Comparison of ENCODE assay signal across 9 cellular contexts in genomic region chr2:169693344-169693743, GRCh38. TPM values are rescaled to one million over a fixed set of nuclear protein-coding genes. Genes with fewer than 3 reads are reported as not detected.
DNase-seq lines count a peak whose midpoint lies in the region; ATAC-seq and TF ChIP-seq lines count a peak whose summit lies in the region.
"Had no signal": no experiment of that assay in that cellular context is flagged by ENCODE, and none has a peak within 500 bp of the region (broad histone marks: within the 10 kb centered on the region; RNA-seq: fewer than 3 reads in every experiment).

No MANE protein-coding gene starts in this region.

- H3K27me3 ChIP-seq in HUES64 (ENCODE audit: insufficient read depth, low read length) (no peaks in the 10 kb centered on the region), right lobe of liver (no peaks in the 10 kb centered on the region)

- H3K36me3 Mint-ChIP-seq in CD14-positive monocyte, result no peaks in the 10 kb centered on the region
- peaks cover 21% of the 10 kb centered on the region for H3K36me3 Mint-ChIP-seq in activated CD4-positive, alpha-beta memory T cell treated with anti-CD3 and anti-CD28 coated beads for 36 hours

- POLR2A ChIA-PET in activated CD4-positive, alpha-beta memory T cell treated with anti-CD3 and anti-CD28 coated beads for 36 hours (lab: Charles Lee), result interaction anchor here (0.7 to 2.3 kb wide), 3 partner anchors 10 to 108 kb away, joined by 3 to 7 read pairs (median 4); partner anchors contain the start of gene SSB

- no peak overlapping the region for H3K27ac ChIP-seq in HUES64 (ENCODE audit: low read depth, low read length)
- H3K27ac ChIP-seq in right lobe of liver, result peak overlapping the region in 1 of 3 donors; percentile 7
- H3K27ac ChIP-seq: epithelial cell of prostate had no signal

- no peaks in the 10 kb centered on the region for H3K4me1 ChIP-seq in HUES64 (ENCODE audit: insufficient read depth, low read length)
- peaks cover 0 to 16% (median 8%) of the 10 kb centered on the region in 4 donors for H3K4me1 ChIP-seq in right lobe of liver

- H3K4me1 Mint-ChIP-seq in CD14-positive monocyte, result peaks cover 11% of the 10 kb centered on the region
- peaks cover 16% of the 10 kb centered on the region for H3K4me1 Mint-ChIP-seq in activated CD4-positive, alpha-beta memory T cell treated with anti-CD3 and anti-CD28 coated beads for 36 hours (ENCODE audit: low read depth)

- CTCF ChIA-PET in activated CD4-positive, alpha-beta memory T cell treated with anti-CD3 and anti-CD28 coated beads for 36 hours (lab: Charles Lee), result interaction anchor here (1.0 to 1.8 kb wide), 2 partner anchors 10 to 40 kb away, joined by 3 to 7 read pairs; no protein-coding TSS in a partner anchor

- no peak for DNase-seq in CD14-positive monocyte (ENCODE audit: low spot score)
- DNase-seq in activated CD4-positive, alpha-beta memory T cell treated with anti-CD3 and anti-CD28 coated beads for 36 hours, result no peak
- no peak for DNase-seq in right lobe of liver
- no peak for DNase-seq in NCI-H2196 treated with DMSO at 0.1 percent for 48 hours (lab: John Stamatoyannopoulos, UW; ENCODE audit: unreplicated experiment)
- DNase-seq in stimulated activated CD4-positive, alpha-beta T cell treated with anti-CD3 and anti-CD28 coated beads, Interleukin-4, amount 100 ng/mL, for 4 hours, result no peak
- DNase-seq in T-helper 9 cell, result no peak

- WGBS in HUES64, result 57% methylated on average over 2 of the region's 4 CpGs
- WGBS in right lobe of liver (ENCODE audit: insufficient coverage, low coverage, low lambda C conversion rate, missing lambda C conversion rate), result 6% methylated on average over 4 of the region's 4 CpGs

- H3K9me3 ChIP-seq in HUES64 (ENCODE audit: insufficient read depth, low read depth, low read length) (0 out of 2 replicates have a peak, but pooled peaks cover 5% of the 10 kb centered on the region), right lobe of liver (no peaks in the 10 kb centered on the region)

- no peak overlapping the region for H3K9ac ChIP-seq in HUES64 (ENCODE audit: low read depth, low read length)

- H3K36me3 ChIP-seq in HUES64 (ENCODE audit: insufficient read depth, low read length), result peaks cover 19% of the 10 kb centered on the region
- H3K36me3 ChIP-seq in right lobe of liver, result no peaks in the 10 kb centered on the region

- ATAC-seq in right lobe of liver, result peak; percentile 42 to 53 (median 48)
- ATAC-seq in GM18867 (IDR thresholded peaks at IDR 0.05; ENCODE audit: unreplicated experiment), result no peak

- H3K4me3 Mint-ChIP-seq in CD14-positive monocyte, result peak overlapping the region; percentile 90 to 98
- H3K4me3 Mint-ChIP-seq in activated CD4-positive, alpha-beta memory T cell treated with anti-CD3 and anti-CD28 coated beads for 36 hours, result peak overlapping the region; percentile 90

- intact Hi-C loops in CD14-positive monocyte (cut with micrococcal nuclease), result loop anchor here (10.0 kb wide), 1 partner anchor 109 kb away; the partner anchor contains the start of gene PPIG (in 2 of the 2)
- intact Hi-C loops in activated CD4-positive, alpha-beta memory T cell treated with anti-CD3 and anti-CD28 coated beads for 36 hours (cut with micrococcal nuclease), result loop anchor here (5.0 kb wide), 1 partner anchor 134 kb away; the partner anchor contains the start of gene UBR3
- intact Hi-C loops in right lobe of liver (cut with DNase I), result no loop called here

- peak overlapping the region in 6 of 7 donors; percentile 93 to 99 (median 97) for H3K27ac Mint-ChIP-seq in CD14-positive monocyte
- no peak overlapping the region for H3K27ac Mint-ChIP-seq in activated CD4-positive, alpha-beta memory T cell treated with anti-CD3 and anti-CD28 coated beads for 36 hours

- H3K27me3 Mint-ChIP-seq in CD14-positive monocyte (ENCODE audit: low read depth in 3 of 3), result peaks cover 7 to 11% (median 7%) of the 10 kb centered on the region in 3 donors
- peaks cover 8% of the 10 kb centered on the region for H3K27me3 Mint-ChIP-seq in activated CD4-positive, alpha-beta memory T cell treated with anti-CD3 and anti-CD28 coated beads for 36 hours

- H3K9me3 Mint-ChIP-seq in CD14-positive monocyte, result peaks cover 6 to 24% (median 13%) of the 10 kb centered on the region in 7 donors
- peaks cover 20% of the 10 kb centered on the region for H3K9me3 Mint-ChIP-seq in activated CD4-positive, alpha-beta memory T cell treated with anti-CD3 and anti-CD28 coated beads for 36 hours

- no peak for TF ChIP-seq CTCF in CD14-positive monocyte (IDR thresholded peaks at IDR 0.05)
- peak in 3 of 4 donors; percentile 24 to 36 (median 33) for TF ChIP-seq CTCF in right lobe of liver (IDR thresholded peaks at IDR 0.05)

- no peak for TF ChIP-seq POLR2A in right lobe of liver (IDR thresholded peaks at IDR 0.05)

- H3K4me3 ChIP-seq in HUES64 (ENCODE audit: low read length) (peak overlapping the region; percentile 75), right lobe of liver (no peak overlapping the region)

RNA-seq across cellular contexts. Expression of gene CFAP210, which starts 0.9 kb away (rescaled TPM):
- not detected for polyA plus RNA-seq in CD14-positive monocyte
- 0.35 TPM for polyA plus RNA-seq in HUES64 (2013, experiment 1 of 2)
- 0.57 TPM for polyA plus RNA-seq in HUES64 (2013, experiment 2 of 2)
- total RNA-seq in activated CD4-positive, alpha-beta memory T cell treated with anti-CD3 and anti-CD28 coated beads for 36 hours, result not detected
- under 1 TPM in 1 of 6 experiments, not detected in 5; 0.86 TPM for total RNA-seq in right lobe of liver

RNA-seq across cellular contexts. Expression of gene PHOSPHO2, which starts 0.9 kb away (rescaled TPM):
- 1 to 10 TPM in 1 of 2 donors, under 1 TPM in 1; 0.74 to 1.2 TPM for polyA plus RNA-seq in CD14-positive monocyte
- 6.8 TPM for polyA plus RNA-seq in HUES64 (2013, experiment 1 of 2)
- polyA plus RNA-seq in HUES64 (2013, experiment 2 of 2), result 8.8 TPM
- 1 to 10 TPM; 2.6 to 3.4 TPM for total RNA-seq in activated CD4-positive, alpha-beta memory T cell treated with anti-CD3 and anti-CD28 coated beads for 36 hours
- 1 to 10 TPM; 1.8 to 5.6 (median 2.8) TPM for total RNA-seq in right lobe of liver

RNA-seq across cellular contexts. Expression of gene KLHL23, which starts 40.3 kb away (rescaled TPM):
- polyA plus RNA-seq in CD14-positive monocyte, result under 1 TPM; 0.11 to 0.12 TPM
- polyA plus RNA-seq in HUES64 (2013, experiment 1 of 2), result 44.3 TPM
- polyA plus RNA-seq in HUES64 (2013, experiment 2 of 2), result 49.3 TPM
- total RNA-seq in activated CD4-positive, alpha-beta memory T cell treated with anti-CD3 and anti-CD28 coated beads for 36 hours, result 1 to 10 TPM; 3.1 to 3.9 TPM
- total RNA-seq in right lobe of liver, result 1 to 10 TPM; 4.7 to 6.6 (median 6.0) TPM

Comparison
In these comparisons a context has a peak if more than half of its experiments do, and no peak if none do; other contexts are left out.
1. intact Hi-C loops: an anchor here in CD14-positive monocyte (10.0 kb wide) and activated CD4-positive, alpha-beta memory T cell treated with anti-CD3 and anti-CD28 coated beads for 36 hours (5.0 kb wide); none called in right lobe of liver.